8 cellular contexts compared by ENCODE assay signal in genomic region chr1:154626456-154627246, GRCh38. TPM values are rescaled to one million over a fixed set of nuclear protein-coding genes. Genes with fewer than 3 reads are reported as not detected.
A peak's percentile ranks its signal among the peaks of the same experiment; 100 is the strongest.
DNase-seq lines count a peak whose midpoint lies in the region; ATAC-seq and TF ChIP-seq lines count a peak whose summit lies in the region.

No MANE protein-coding gene starts in this region.

- no peak for TF ChIP-seq CTCF in CD8-positive, alpha-beta T cell (IDR thresholded peaks at IDR 0.05)
- TF ChIP-seq CTCF in dorsolateral prefrontal cortex (IDR thresholded peaks at IDR 0.05 in 54 of 56, conservative IDR thresholded peaks at IDR 0.05 in 2 of 56; ENCODE audit: low read depth in 1 of 56, partially characterized antibody in 56 of 56) = peak in 1 of 56 donors; percentile 1

- intact Hi-C loops in CD8-positive, alpha-beta T cell (cut with DNase I, micrococcal nuclease) = loop anchor here (1.0 kb wide), 2 partner anchors 67 to 68 kb away; partner anchors contain the start of gene UBE2Q1 (in 1 of the 2)
- intact Hi-C loops in dorsolateral prefrontal cortex (cut with DNase I) = loop anchor here (2.0 to 5.0 kb wide), 3 partner anchors 59 to 311 kb away; partner anchors contain the start of genes CHRNB2 (in 1 of the 2), PMVK (in 1 of the 2) and UBE2Q1 (in 1 of the 2)

- peak overlapping the region; percentile 93 for H3K27ac ChIP-seq in CD8-positive, alpha-beta T cell (ENCODE audit: low read depth, low read length)
- H3K27ac ChIP-seq in dorsolateral prefrontal cortex (peak overlapping the region; percentile 42 to 98 (median 91)), mucosa of rectum (ENCODE audit: low read depth in 2 of 2, low read length in 2 of 2) (peak overlapping the region; percentile 82 to 86)

- H3K9me3 ChIP-seq in CD8-positive, alpha-beta T cell (ENCODE audit: low read length) = no peaks in the 10 kb centered on the region
- no peaks in the 10 kb centered on the region for H3K9me3 ChIP-seq in mucosa of rectum (ENCODE audit: control insufficient read depth in 2 of 2, low read length in 2 of 2)

- H3K36me3 ChIP-seq in CD8-positive, alpha-beta T cell (ENCODE audit: insufficient read depth, low read length) = no peaks in the 10 kb centered on the region
- peaks cover 0 to 2% of the 10 kb centered on the region in 2 donors for H3K36me3 ChIP-seq in mucosa of rectum (ENCODE audit: control insufficient read depth in 2 of 2, insufficient read depth in 2 of 2, low read length in 2 of 2)

- peak; percentile 27 for ATAC-seq in CD8-positive, alpha-beta T cell
- ATAC-seq in GM21723 (IDR thresholded peaks at IDR 0.05; ENCODE audit: unreplicated experiment) (peak; percentile 18), HG02798 (IDR thresholded peaks at IDR 0.05; ENCODE audit: poor library complexity, unreplicated experiment) (no peak)

- H3K4me3 Mint-ChIP-seq in CD8-positive, alpha-beta T cell = peak overlapping the region; percentile 98

- H3K4me3 ChIP-seq in CD8-positive, alpha-beta T cell (ENCODE audit: low read depth, low read length) = peak overlapping the region; percentile 93
- H3K4me3 ChIP-seq in dorsolateral prefrontal cortex (peak overlapping the region; percentile 47 to 99 (median 95)), mucosa of rectum (ENCODE audit: low read length in 2 of 2) (peak overlapping the region; percentile 89 to 94)

- peak overlapping the region; percentile 72 to 80 for H3K9ac ChIP-seq in mucosa of rectum (ENCODE audit: low read depth in 1 of 2, low read length in 2 of 2)

- H3K27me3 ChIP-seq in CD8-positive, alpha-beta T cell (ENCODE audit: insufficient read depth, low read length) = no peaks in the 10 kb centered on the region
- H3K27me3 ChIP-seq in dorsolateral prefrontal cortex (no peaks in the 10 kb centered on the region), mucosa of rectum (ENCODE audit: control insufficient read depth in 2 of 2, insufficient read depth in 2 of 2, low read length in 2 of 2) (no peaks in the 10 kb centered on the region)

- DNase-seq in CD8-positive, alpha-beta T cell = peak in 1 of 7 experiments; percentile 37
- peak; percentile 86 for DNase-seq in OCI-M1 (lab: John Stamatoyannopoulos, UW)
- DNase-seq in dorsolateral prefrontal cortex = no peak
- DNase-seq in NCI-H446 treated with DMSO at 0.1 percent for 48 hours (lab: John Stamatoyannopoulos, UW) = no peak
- no peak for DNase-seq in KBM-7

- peaks cover 26% of the 10 kb centered on the region for H3K4me1 ChIP-seq in CD8-positive, alpha-beta T cell (ENCODE audit: insufficient read depth, low read length)
- peaks cover 10 to 11% of the 10 kb centered on the region in 2 donors for H3K4me1 ChIP-seq in mucosa of rectum (ENCODE audit: control insufficient read depth in 2 of 2, insufficient read depth in 2 of 2, low read length in 2 of 2)

- peak overlapping the region; percentile 100 for H3K27ac Mint-ChIP-seq in CD8-positive, alpha-beta T cell

- CTCF ChIA-PET in CD8-positive, alpha-beta T cell (lab: Charles Lee) = interaction anchor here (1.5 kb wide), 1 partner anchor 20 kb away, joined by 5 read pairs; no protein-coding TSS in a partner anchor

- peaks cover 52% of the 10 kb centered on the region for H3K4me1 Mint-ChIP-seq in CD8-positive, alpha-beta T cell (ENCODE audit: low read depth)

- in situ Hi-C loops in KBM-7 (cut with MboI; ENCODE audit: low pct_unique_long_range_greater_than_20kb, low sequenced_read_pairs) = no loop called here

- peaks cover 15% of the 10 kb centered on the region for H3K9me3 Mint-ChIP-seq in CD8-positive, alpha-beta T cell

- H3K36me3 Mint-ChIP-seq in CD8-positive, alpha-beta T cell = peaks cover 47% of the 10 kb centered on the region

- POLR2A ChIA-PET in CD8-positive, alpha-beta T cell (lab: Charles Lee) = interaction anchor here (1.0 to 1.2 kb wide), 3 partner anchors 8 to 22 kb away, joined by 3 to 7 read pairs (median 4); partner anchors contain the start of gene ADAR

- H3K27me3 Mint-ChIP-seq in CD8-positive, alpha-beta T cell (ENCODE audit: low read depth) = peaks cover 4% of the 10 kb centered on the region

RNA-seq across cellular contexts. Expression of gene ADAR, which starts 18.7 kb away (rescaled TPM):
- total RNA-seq in CD8-positive, alpha-beta T cell = 100 to 1,000 TPM; 221 to 238 TPM
- 100 to 1,000 TPM; 152 to 335 (median 225) TPM for total RNA-seq in dorsolateral prefrontal cortex

RNA-seq across cellular contexts. Expression of gene CHRNB2, which starts 59.1 kb away (rescaled TPM):
- not detected for total RNA-seq in CD8-positive, alpha-beta T cell
- total RNA-seq in dorsolateral prefrontal cortex = 10 to 100 TPM in 119 of 120 experiments, 1 to 10 TPM in 1; 10.0 to 43.4 (median 29.1) TPM

Comparison
In these comparisons a context has a peak if more than half of its experiments do, and no peak if none do; other contexts are left out.
1. RNA of gene CHRNB2, which starts 59.1 kb away (total RNA-seq): 10.0 to 43.4 TPM in dorsolateral prefrontal cortex; not detected in CD8-positive, alpha-beta T cell; every median in the first group is over 10 times any median in the second.
2. Peak in every context shown above with its lines, with median percentiles within 50 percentile points of each other: H3K27ac ChIP-seq and H3K4me3 ChIP-seq.